8 cellular contexts compared by ENCODE assay signal in genomic region chr18:62982600-62983251, GRCh38.
DNase-seq lines count a peak whose midpoint lies in the region; ATAC-seq and TF ChIP-seq lines count a peak whose summit lies in the region.

No MANE protein-coding gene starts in this region.

- POLR2A ChIA-PET in A673 (lab: Charles Lee; ENCODE audit: low non-redundant PET) = no interaction called here

- no peak for ATAC-seq in GM21526 (IDR thresholded peaks at IDR 0.05; ENCODE audit: low FRiP score, unreplicated experiment)

- H3K4me1 ChIP-seq in A673 (ENCODE audit: insufficient read depth, low read length, poor library complexity, severe bottlenecking) = no peaks in the 10 kb centered on the region

- H3K27me3 ChIP-seq in A673 (replicated peaks; ENCODE audit: insufficient read depth, low read depth, low read length, poor library complexity) (no peaks in the 10 kb centered on the region), kidney epithelial cell (ENCODE audit: control insufficient read depth, insufficient read depth, low read length) (no peaks in the 10 kb centered on the region)

- in situ Hi-C loops in GM13976 (cut with MboI; ENCODE audit: low sequenced_read_pairs, unreplicated experiment) = loop anchor here (25.0 kb wide), 3 partner anchors 395 to 795 kb away; partner anchors contain the start of genes PIGN and RELCH

- TF ChIP-seq CTCF in A673 (conservative IDR thresholded peaks at IDR 0.05; ENCODE audit: low read depth, low read length) (peak; percentile 85), GM13976 (IDR thresholded peaks at IDR 0.05; ENCODE audit: borderline replicate concordance, control extremely low read depth, extremely low read depth, insufficient read depth, missing control alignments) (peak; percentile 74), kidney epithelial cell (IDR thresholded peaks at IDR 0.05; ENCODE audit: insufficient read depth, low read length, poor library complexity, severe bottlenecking) (peak; percentile 75)

- H3K27ac ChIP-seq in A673 (ENCODE audit: low read depth, low read length, poor library complexity, severe bottlenecking) = no peak overlapping the region

- DNase-seq in A673 (ENCODE audit: low spot score) (peak; percentile 62), GM13976 (ENCODE audit: low spot score) (peak; percentile 82), NCI-H128 (lab: John Stamatoyannopoulos, UW; ENCODE audit: unreplicated experiment) (peak; percentile 53), kidney epithelial cell (ENCODE audit: low read depth) (peak; percentile 12)
- peak; percentile 6 to 26 (median 14) for DNase-seq in activated CD4-positive, CD25-positive, alpha-beta regulatory T cell (lab: John Stamatoyannopoulos, UW)
- peak; percentile 31 for DNase-seq in central memory CD4-positive, alpha-beta T cell
- DNase-seq in stimulated activated CD4-positive, alpha-beta T cell treated with anti-CD3 and anti-CD28 coated beads, Interleukin-1b, Interleukin-23, amount 100 ng/mL, for 48 hours = peak; percentile 41

- H3K36me3 ChIP-seq in A673 (ENCODE audit: insufficient read depth, low read length, poor library complexity, severe bottlenecking) = no peaks in the 10 kb centered on the region
- no peaks in the 10 kb centered on the region for H3K36me3 ChIP-seq in kidney epithelial cell (ENCODE audit: control insufficient read depth, insufficient read depth, low read length)

- BruUV-seq in A673 (replicated peaks; lab: Mats Ljungman, UMichigan) = no TSS peak

- H3K4me3 ChIP-seq in A673 (ENCODE audit: low read depth, low read length, poor library complexity, severe bottlenecking) = no peak overlapping the region
- no peak overlapping the region for H3K4me3 ChIP-seq in kidney epithelial cell (ENCODE audit: low read depth, low read length)

- no peaks in the 10 kb centered on the region for H3K9me3 ChIP-seq in A673 (ENCODE audit: low read depth, low read length, poor library complexity, severe bottlenecking)

- intact Hi-C loops in A673 (cut with micrococcal nuclease; ENCODE audit: unreplicated experiment) = loop anchor here (1.0 to 10.0 kb wide), 4 partner anchors 268 to 548 kb away; no protein-coding TSS in a partner anchor

- CTCF ChIA-PET in A673 (lab: Charles Lee) = interaction anchor here (0.6 to 1.8 kb wide), 4 partner anchors 8 to 557 kb away, joined by 3 to 12 read pairs (median 4); no protein-coding TSS in a partner anchor

Comparison
In these comparisons a context has a peak if more than half of its experiments do, and no peak if none do; other contexts are left out.
1. DNase-seq: peak in every context shown above with its lines; median percentile 82 in GM13976; 62 in A673; 53 in NCI-H128; 41 in stimulated activated CD4-positive, alpha-beta T cell treated with anti-CD3 and anti-CD28 coated beads, Interleukin-1b, Interleukin-23, amount 100 ng/mL, for 48 hours; 31 in central memory CD4-positive, alpha-beta T cell; 14 in activated CD4-positive, CD25-positive, alpha-beta regulatory T cell; 12 in kidney epithelial cell.